In genomic region chr15:83919319-83919830, GRCh38 we compare ENCODE assay signal across 13 cellular contexts.
A peak's percentile ranks its signal among the peaks of the same experiment; 100 is the strongest.
DNase-seq lines count a peak whose midpoint lies in the region; ATAC-seq and TF ChIP-seq lines count a peak whose summit lies in the region.
"Had no signal": no experiment of that assay in that cellular context is flagged by ENCODE, and none has a peak within 500 bp of the region (broad histone marks: within the 10 kb centered on the region; RNA-seq: fewer than 3 reads in every experiment).

No MANE protein-coding gene starts in this region.

- no peaks in the 10 kb centered on the region for H3K36me3 Mint-ChIP-seq in activated T-cell treated with anti-CD3 and anti-CD28 coated beads, Interleukin-2, amount 50 U/mL, for 24 hours (ENCODE audit: low read depth)
- no peaks in the 10 kb centered on the region for H3K36me3 Mint-ChIP-seq in CD4-positive, alpha-beta memory T cell
- H3K36me3 Mint-ChIP-seq in mesothelial cell of epicardium, result no peaks in the 10 kb centered on the region

- peak overlapping the region; percentile 11 for H3K27ac Mint-ChIP-seq in activated T-cell treated with anti-CD3 and anti-CD28 coated beads, Interleukin-2, amount 50 U/mL, for 24 hours
- H3K27ac Mint-ChIP-seq in CD4-positive, alpha-beta memory T cell, result no peak overlapping the region
- no peak overlapping the region for H3K27ac Mint-ChIP-seq in mesothelial cell of epicardium
- H3K27ac Mint-ChIP-seq: B cell had no signal

- peaks cover 12% of the 10 kb centered on the region for H3K4me1 Mint-ChIP-seq in activated T-cell treated with anti-CD3 and anti-CD28 coated beads, Interleukin-2, amount 50 U/mL, for 24 hours (ENCODE audit: low read depth)
- peaks cover 0 to 9% (median 5%) of the 10 kb centered on the region in 4 donors for H3K4me1 Mint-ChIP-seq in CD4-positive, alpha-beta memory T cell
- H3K4me1 Mint-ChIP-seq in mesothelial cell of epicardium, result no peaks in the 10 kb centered on the region

- no peaks in the 10 kb centered on the region for H3K36me3 ChIP-seq in CD4-positive, alpha-beta memory T cell (ENCODE audit: insufficient read depth, low read length)
- H3K36me3 ChIP-seq: suprapubic skin had no signal

- H3K27ac ChIP-seq in CD4-positive, alpha-beta memory T cell (ENCODE audit: low read depth, low read length), result no peak overlapping the region
- H3K27ac ChIP-seq: suprapubic skin had no signal

- H3K27me3 ChIP-seq in CD4-positive, alpha-beta memory T cell (ENCODE audit: insufficient read depth, low read length), result no peaks in the 10 kb centered on the region
- H3K27me3 ChIP-seq: suprapubic skin had no signal

- peak; percentile 17 for DNase-seq in stimulated activated CD4-positive, alpha-beta T cell treated with anti-CD3 and anti-CD28 coated beads, Interleukin-1b, Interleukin-23, amount 100 ng/mL, for 48 hours
- DNase-seq in stimulated activated CD4-positive, alpha-beta T cell treated with anti-CD3 and anti-CD28 coated beads, Interleukin-4, amount 100 ng/mL, for 1 hour, result no peak
- no peak for DNase-seq in activated T-cell treated with anti-CD3 and anti-CD28 coated beads, Interleukin-2, amount 50 U/mL, for 24 hours
- DNase-seq in CD4-positive, alpha-beta memory T cell, result no peak
- no peak for DNase-seq in NCI-H526 (lab: John Stamatoyannopoulos, UW)
- DNase-seq in mesothelial cell of epicardium (ENCODE audit: low spot score in 2 of 2, unreplicated experiment in 2 of 2), result no peak
- DNase-seq: activated CD8-positive, alpha-beta memory T cell treated with anti-CD3 and anti-CD28 coated beads, Interleukin-2, amount 50 U/mL, for 4 hours; effector CD4-positive, alpha-beta T cell; kidney had no signal

- CTCF ChIA-PET in CD4-positive, alpha-beta memory T cell (lab: Charles Lee; ENCODE audit: partially characterized antibody), result no interaction called here

- no peaks in the 10 kb centered on the region for H3K9me3 ChIP-seq in CD4-positive, alpha-beta memory T cell (ENCODE audit: control insufficient read depth in 1 of 2, low read length in 2 of 2)
- H3K9me3 ChIP-seq: suprapubic skin had no signal

- ATAC-seq in HG02852 (IDR thresholded peaks at IDR 0.05; ENCODE audit: unreplicated experiment), result peak; percentile 78
- ATAC-seq in HG02981 (IDR thresholded peaks at IDR 0.05; ENCODE audit: unreplicated experiment), result no peak

- no peaks in the 10 kb centered on the region for H3K9me3 Mint-ChIP-seq in activated T-cell treated with anti-CD3 and anti-CD28 coated beads, Interleukin-2, amount 50 U/mL, for 24 hours
- no peaks in the 10 kb centered on the region for H3K9me3 Mint-ChIP-seq in CD4-positive, alpha-beta memory T cell
- no peaks in the 10 kb centered on the region for H3K9me3 Mint-ChIP-seq in mesothelial cell of epicardium

- POLR2A ChIA-PET in CD4-positive, alpha-beta memory T cell (lab: Charles Lee; ENCODE audit: partially characterized antibody), result no interaction called here

- H3K4me1 ChIP-seq in CD4-positive, alpha-beta memory T cell (ENCODE audit: insufficient read depth, low read length), result no peaks in the 10 kb centered on the region
- H3K4me1 ChIP-seq: suprapubic skin had no signal

- H3K4me3 Mint-ChIP-seq in activated T-cell treated with anti-CD3 and anti-CD28 coated beads, Interleukin-2, amount 50 U/mL, for 24 hours, result no peak overlapping the region
- no peak overlapping the region for H3K4me3 Mint-ChIP-seq in CD4-positive, alpha-beta memory T cell
- H3K4me3 Mint-ChIP-seq in mesothelial cell of epicardium, result no peak overlapping the region
- H3K4me3 Mint-ChIP-seq: B cell had no signal

- TF ChIP-seq CTCF in mesothelial cell of epicardium (IDR thresholded peaks at IDR 0.05; ENCODE audit: unreplicated experiment), result no peak

- no peak overlapping the region for H3K4me3 ChIP-seq in CD4-positive, alpha-beta memory T cell (ENCODE audit: low read length in 2 of 2)
- H3K4me3 ChIP-seq: suprapubic skin had no signal

- peaks cover 9% of the 10 kb centered on the region for H3K27me3 Mint-ChIP-seq in activated T-cell treated with anti-CD3 and anti-CD28 coated beads, Interleukin-2, amount 50 U/mL, for 24 hours
- H3K27me3 Mint-ChIP-seq in CD4-positive, alpha-beta memory T cell, result peaks cover 3 to 4% of the 10 kb centered on the region in 2 donors
- peaks cover 8% of the 10 kb centered on the region for H3K27me3 Mint-ChIP-seq in mesothelial cell of epicardium (ENCODE audit: low read depth)
- H3K27me3 Mint-ChIP-seq: B cell had no signal

- intact Hi-C loops in CD4-positive, alpha-beta memory T cell (cut with micrococcal nuclease), result no loop called here
